Comparison of ENCODE assay signal across 15 cellular contexts in genomic region chr15:47471020-47471419, GRCh38.
DNase-seq lines count a peak whose midpoint lies in the region; ATAC-seq, FAIRE-seq and TF ChIP-seq lines count a peak whose summit lies in the region.
"Had no signal": no experiment of that assay in that cellular context is flagged by ENCODE, and none has a peak within 500 bp of the region (broad histone marks: within the 10 kb centered on the region; RNA-seq: fewer than 3 reads in every experiment).

No MANE protein-coding gene starts in this region.

- H3K36me3 ChIP-seq in ACC112 (ENCODE audit: insufficient read depth, low read length), result no peaks in the 10 kb centered on the region
- H3K36me3 ChIP-seq: BLaER1, MG63 had no signal

- no peak for FAIRE-seq in GM19239 (lab: Jason Lieb, UNC)
- FAIRE-seq: HTR-8/SVneo had no signal

- H3K4me3 ChIP-seq in ACC112 (ENCODE audit: low read depth, low read length) (no peak overlapping the region), NB4 (ENCODE audit: low read depth, low read length) (no peak overlapping the region), fibroblast of pulmonary artery (replicated peaks; ENCODE audit: low read depth, low read length) (no peak overlapping the region)
- H3K4me3 ChIP-seq: BLaER1, MG63 had no signal

- TF ChIP-seq POLR2A in NB4 (IDR thresholded peaks at IDR 0.05; ENCODE audit: extremely low read depth, insufficient read length), result no peak

- intact Hi-C loops in sciatic nerve (cut with DNase I), result no loop called here

- H3K79me2 ChIP-seq in ACC112 (ENCODE audit: control insufficient read depth, insufficient read depth, low read length, unreplicated experiment), result no peaks in the 10 kb centered on the region

- peaks cover 14% of the 10 kb centered on the region for H3K4me1 ChIP-seq in ACC112 (ENCODE audit: control insufficient read depth, insufficient read depth, low read length, unreplicated experiment)
- H3K4me1 ChIP-seq: BLaER1 had no signal

- TF ChIP-seq CTCF in NB4 (IDR thresholded peaks at IDR 0.05; ENCODE audit: low read depth, low read length), result peak; percentile 2
- no peak for TF ChIP-seq CTCF in fibroblast of pulmonary artery (IDR thresholded peaks at IDR 0.05; ENCODE audit: low read length, missing control alignments)

- H3K27ac ChIP-seq in ACC112 (ENCODE audit: low read depth, low read length), result peak overlapping the region; percentile 55; the same call in 1 of the 2 replicates
- H3K27ac ChIP-seq in cingulate gyrus (ENCODE audit: low read depth, low read length), result peak overlapping the region; percentile 1
- H3K27ac ChIP-seq: BLaER1, HL-60 had no signal

- H2AFZ ChIP-seq in ACC112 (ENCODE audit: low read length, unreplicated experiment), result peak overlapping the region; percentile 0

- no peak for DNase-seq in NB4 (ENCODE audit: low read depth)
- peak; percentile 27 for DNase-seq in fibroblast of pulmonary artery (ENCODE audit: low read depth)
- DNase-seq in GM19239 (ENCODE audit: insufficient read length, low spot score), result no peak
- no peak for DNase-seq in sciatic nerve (ENCODE audit: low spot score)
- DNase-seq: CD4-positive, alpha-beta memory T cell; DMS153; NK-92 treated with Interleukin-12 subunit alpha and Interleukin-12 subunit beta, amount 100 ng/mL, for 24 hours had no signal

- ATAC-seq in GM21515 (IDR thresholded peaks at IDR 0.05; ENCODE audit: unreplicated experiment) (no peak), sciatic nerve (no peak), GM18498 (IDR thresholded peaks at IDR 0.05; ENCODE audit: unreplicated experiment) (no peak)

- no peaks in the 10 kb centered on the region for H3K27me3 ChIP-seq in ACC112 (ENCODE audit: insufficient read depth, low read length)
- H3K27me3 ChIP-seq: BLaER1, MG63 had no signal
